ENCODE assay signal across 16 cellular contexts in the genomic region with DNA sequence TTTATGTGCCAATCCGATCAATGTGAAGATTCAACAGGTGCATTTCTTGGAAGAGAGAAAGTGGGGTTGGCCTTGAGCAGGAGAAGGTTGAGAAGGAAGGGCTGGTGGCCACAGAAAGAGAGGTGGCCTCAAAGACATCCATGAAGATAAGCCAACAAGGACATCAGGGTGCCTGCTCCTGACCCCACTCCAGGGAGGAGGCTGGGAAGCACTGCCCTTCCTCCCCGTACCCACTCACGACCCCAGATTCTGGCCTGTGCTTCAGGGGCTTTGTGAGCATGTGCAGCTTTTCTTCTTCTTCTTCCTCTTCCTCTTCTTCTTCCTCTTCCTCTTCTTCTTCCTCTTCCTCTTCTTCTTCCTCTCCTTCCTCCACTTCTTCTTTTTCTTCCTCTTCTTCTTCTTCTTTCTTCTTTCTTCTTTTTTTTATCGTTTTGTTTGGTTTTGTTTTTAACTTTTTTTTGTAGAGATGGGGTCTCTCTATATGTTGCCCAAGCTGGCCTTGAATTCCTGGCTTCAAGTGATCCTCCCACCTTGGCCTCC. TPM values are rescaled to one million over a fixed set of nuclear protein-coding genes. Genes with fewer than 3 reads are reported as not detected.
DNase-seq lines count a peak whose midpoint lies in the region; ATAC-seq and TF ChIP-seq lines count a peak whose summit lies in the region.
"Had no signal": no experiment of that assay in that cellular context is flagged by ENCODE, and none has a peak within 500 bp of the region (broad histone marks: within the 10 kb centered on the region; RNA-seq: fewer than 3 reads in every experiment).

No MANE protein-coding gene starts in this region.

- in situ Hi-C loops in Panc1 (cut with HindIII; ENCODE audit: low pct_unique_long_range_greater_than_20kb, low sequenced_read_pairs) = no loop called here

- no TSS peak for BruUV-seq in Panc1 (replicated peaks; lab: Mats Ljungman, UMichigan)

- H3K4me3 ChIP-seq in Panc1 (ENCODE audit: low read depth in 2 of 2, low read length in 2 of 2) (no peak overlapping the region), breast epithelium (no peak overlapping the region), lower lobe of right lung (no peak overlapping the region), suprapubic skin (no peak overlapping the region)
- H3K4me3 ChIP-seq: prostate gland had no signal

- 90% methylated on average over 4 of the region's 4 CpGs for WGBS in suprapubic skin

- TF ChIP-seq CTCF in Panc1 (IDR thresholded peaks at IDR 0.05) = no peak
- TF ChIP-seq CTCF in breast epithelium (IDR thresholded peaks at IDR 0.05) = no peak
- TF ChIP-seq CTCF in lower lobe of right lung (IDR thresholded peaks at IDR 0.05) = no peak
- TF ChIP-seq CTCF in suprapubic skin (IDR thresholded peaks at IDR 0.05) = no peak

- no peaks in the 10 kb centered on the region for H3K36me3 Mint-ChIP-seq in immature natural killer cell
- H3K36me3 Mint-ChIP-seq: CD4-positive, CD25-positive, alpha-beta regulatory T cell; T-cell had no signal

- H3K27me3 ChIP-seq in Panc1 (ENCODE audit: control insufficient read depth, insufficient read depth, low read length) (no peaks in the 10 kb centered on the region), breast epithelium (no peaks in the 10 kb centered on the region), lower lobe of right lung (ENCODE audit: low read depth) (no peaks in the 10 kb centered on the region), suprapubic skin (no peaks in the 10 kb centered on the region)

- CTCF ChIA-PET in Panc1 (lab: Charles Lee) = interaction anchor here (1.0 kb wide), 1 partner anchor 12 kb away, joined by 3 read pairs; no protein-coding TSS in a partner anchor

- H3K36me3 ChIP-seq in Panc1 (ENCODE audit: control insufficient read depth, insufficient read depth, low read length) (no peaks in the 10 kb centered on the region), breast epithelium (no peaks in the 10 kb centered on the region), lower lobe of right lung (no peaks in the 10 kb centered on the region), suprapubic skin (no peaks in the 10 kb centered on the region)
- H3K36me3 ChIP-seq: prostate gland had no signal

- no peak for TF ChIP-seq EP300 in suprapubic skin (IDR thresholded peaks at IDR 0.05)

- H3K4me1 ChIP-seq in Panc1 (ENCODE audit: control insufficient read depth, insufficient read depth, low read length) (peaks cover 54% of the 10 kb centered on the region), breast epithelium (peaks cover 15 to 27% of the 10 kb centered on the region in 2 donors), lower lobe of right lung (peaks cover 61% of the 10 kb centered on the region), suprapubic skin (peaks cover 89% of the 10 kb centered on the region)
- H3K4me1 ChIP-seq: prostate gland had no signal

- ATAC-seq in Panc1 = no peak
- ATAC-seq in lower lobe of right lung = no peak
- ATAC-seq: activated CD4-positive, CD25-positive, alpha-beta regulatory T cell treated with anti-CD3 and anti-CD28 coated beads, Interleukin-2, amount 50 U/mL, for 24 hours; T-cell had no signal

- peaks cover 0 to 1% of the 10 kb centered on the region in 2 donors for H3K4me1 Mint-ChIP-seq in immature natural killer cell

- peak overlapping the region; percentile 95 for H3K27ac ChIP-seq in Panc1 (ENCODE audit: low read length)
- peak overlapping the region; percentile 75 to 88 for H3K27ac ChIP-seq in breast epithelium
- peak overlapping the region; percentile 80 for H3K27ac ChIP-seq in lower lobe of right lung
- peak overlapping the region; percentile 20 for H3K27ac ChIP-seq in suprapubic skin

- H3K27ac Mint-ChIP-seq in immature natural killer cell = no peak overlapping the region
- H3K27ac Mint-ChIP-seq: CD4-positive, CD25-positive, alpha-beta regulatory T cell; T-cell had no signal

- H3K9me3 ChIP-seq in Panc1 (ENCODE audit: control insufficient read depth, insufficient read depth, low read depth, low read length) = no peaks in the 10 kb centered on the region
- no peaks in the 10 kb centered on the region for H3K9me3 ChIP-seq in breast epithelium
- H3K9me3 ChIP-seq in lower lobe of right lung = no peaks in the 10 kb centered on the region
- H3K9me3 ChIP-seq in suprapubic skin = no peaks in the 10 kb centered on the region
- H3K9me3 ChIP-seq: prostate gland had no signal

- no peak for DNase-seq in Panc1 (ENCODE audit: low read depth, low spot score)
- DNase-seq in breast epithelium (ENCODE audit: low spot score in 2 of 2) = peak in 1 of 2 donors; percentile 9
- DNase-seq in lower lobe of right lung = no peak
- DNase-seq in suprapubic skin (ENCODE audit: low spot score in 2 of 2) = no peak
- DNase-seq in NCI-H146 treated with DMSO at 0.1 percent for 48 hours (lab: John Stamatoyannopoulos, UW; ENCODE audit: unreplicated experiment) = no peak
- DNase-seq in immature natural killer cell = no peak
- DNase-seq in AML-193 (lab: John Stamatoyannopoulos, UW) = no peak
- DNase-seq: activated T-cell treated with anti-CD3 and anti-CD28 coated beads for 4 hours; CD4-positive, CD25-positive, alpha-beta regulatory T cell; MV-4-11; NCI-H226; stimulated activated CD4-positive, alpha-beta T cell treated with anti-CD3 and anti-CD28 coated beads, Interleukin-2, amount 100 ng/mL, for 24 hours; T-cell had no signal

- no peaks in the 10 kb centered on the region for H3K9me3 Mint-ChIP-seq in immature natural killer cell
- H3K9me3 Mint-ChIP-seq: CD4-positive, CD25-positive, alpha-beta regulatory T cell; T-cell had no signal

- TF ChIP-seq POLR2A in breast epithelium (IDR thresholded peaks at IDR 0.05) (no peak), suprapubic skin (IDR thresholded peaks at IDR 0.05) (no peak)

- H3K4me3 Mint-ChIP-seq in immature natural killer cell = no peak overlapping the region
- H3K4me3 Mint-ChIP-seq: CD4-positive, CD25-positive, alpha-beta regulatory T cell; T-cell had no signal

- H3K27me3 Mint-ChIP-seq in immature natural killer cell (ENCODE audit: low read depth in 3 of 3) = peaks cover 1 to 11% (median 4%) of the 10 kb centered on the region in 3 donors
- H3K27me3 Mint-ChIP-seq: CD4-positive, CD25-positive, alpha-beta regulatory T cell had no signal

- intact Hi-C loops in Panc1 (cut with micrococcal nuclease; ENCODE audit: unreplicated experiment) (loop anchor here (5.0 kb wide), 1 partner anchor 64 kb away; no protein-coding TSS in a partner anchor), breast epithelium (cut with DNase I; ENCODE audit: low total_unique reads) (no loop called here), lower lobe of right lung (cut with DNase I) (no loop called here)

- POLR2A ChIA-PET in Panc1 (lab: Charles Lee) = no interaction called here

RNA-seq across cellular contexts. Expression of gene DKK3, which starts 30.3 kb away (rescaled TPM):
- total RNA-seq in Panc1 (2021; ENCODE audit: unreplicated experiment) (116 TPM), breast epithelium (10 to 100 TPM; 18.2 to 88.5 (median 87.1) TPM), lower lobe of right lung (111 TPM), suprapubic skin (100 to 1,000 TPM; 105 to 152 (median 137) TPM)
- 140 TPM for polyA plus RNA-seq in Panc1 (2012; ENCODE audit: insufficient read length)
- polyA plus RNA-seq in immature natural killer cell = under 1 TPM in 2 of 3 donors, not detected in 1; 0.31 to 0.76 TPM
- total RNA-seq: CD4-positive, CD25-positive, alpha-beta regulatory T cell; OCI-LY7 had no signal

Comparison
In these comparisons a context has a peak if more than half of its experiments do, and no peak if none do; other contexts are left out.
1. H3K27ac ChIP-seq: peak in every context shown above with its lines; median percentile 95 in Panc1; 82 in breast epithelium; 80 in lower lobe of right lung; 20 in suprapubic skin.